Comparison of ENCODE assay signal across 8 cellular contexts in the genomic region with DNA sequence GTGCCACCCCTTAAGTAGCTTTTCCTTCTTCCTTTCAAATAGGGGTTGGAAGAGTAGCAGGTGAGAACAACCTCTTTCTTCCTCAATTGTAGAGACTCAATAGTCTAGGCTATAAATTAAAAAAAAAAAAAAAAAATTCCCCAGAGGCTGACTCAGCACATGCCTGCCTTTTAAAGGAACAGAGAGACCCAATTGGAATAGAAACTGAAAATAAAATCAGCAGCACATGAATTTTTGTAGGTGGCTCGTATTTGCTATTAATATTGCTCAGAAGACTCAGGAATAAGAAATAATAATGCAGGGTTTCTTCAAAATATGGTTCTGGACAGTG. TPM values are rescaled to one million over a fixed set of nuclear protein-coding genes. Genes with fewer than 3 reads are reported as not detected.
DNase-seq lines count a peak whose midpoint lies in the region; ATAC-seq and TF ChIP-seq lines count a peak whose summit lies in the region.

No MANE protein-coding gene starts in this region.

- no peak for TF ChIP-seq CTCF in osteoblast (IDR thresholded peaks at IDR 0.05; ENCODE audit: extremely low read depth, low read depth, low read length)

- H3K4me1 Mint-ChIP-seq in activated CD8-positive, alpha-beta memory T cell treated with anti-CD3 and anti-CD28 coated beads, Interleukin-2, amount 10 ng/mL, durations not matched to agents 7 days and 5 days, result peaks cover 86% of the 10 kb centered on the region

- no peaks in the 10 kb centered on the region for H3K9me3 Mint-ChIP-seq in activated CD8-positive, alpha-beta memory T cell treated with anti-CD3 and anti-CD28 coated beads, Interleukin-2, amount 10 ng/mL, durations not matched to agents 7 days and 5 days (ENCODE audit: low read depth)

- CTCF ChIA-PET in activated CD8-positive, alpha-beta memory T cell treated with anti-CD3 and anti-CD28 coated beads, Interleukin-2, amount 10 ng/mL, durations not matched to agents 7 days and 5 days (lab: Charles Lee), result interaction anchor here (0.6 to 3.9 kb wide), 12 partner anchors 10 to 514 kb away, joined by 3 to 33 read pairs (median 4); no protein-coding TSS in a partner anchor

- H3K4me2 ChIP-seq in osteoblast (ENCODE audit: insufficient read depth, low read length), result peak overlapping the region; percentile 80

- no peaks in the 10 kb centered on the region for H3K27me3 Mint-ChIP-seq in activated CD8-positive, alpha-beta memory T cell treated with anti-CD3 and anti-CD28 coated beads, Interleukin-2, amount 10 ng/mL, durations not matched to agents 7 days and 5 days

- no peaks in the 10 kb centered on the region for H3K27me3 ChIP-seq in duodenal mucosa (ENCODE audit: control insufficient read depth in 1 of 2, insufficient read depth in 2 of 2, low read length in 2 of 2)
- H3K27me3 ChIP-seq in osteoblast (ENCODE audit: insufficient read depth, low read length), result no peaks in the 10 kb centered on the region

- ATAC-seq in activated CD8-positive, alpha-beta memory T cell treated with anti-CD3 and anti-CD28 coated beads, Interleukin-2, amount 10 ng/mL, durations not matched to agents 7 days and 5 days, result peak; percentile 69
- no peak for ATAC-seq in GM18873 (IDR thresholded peaks at IDR 0.05; ENCODE audit: low FRiP score, unreplicated experiment)
- ATAC-seq in HG02588 (IDR thresholded peaks at IDR 0.05; ENCODE audit: unreplicated experiment), result no peak

- H2AFZ ChIP-seq in osteoblast (ENCODE audit: low read length), result no peak overlapping the region

- H3K27ac ChIP-seq in duodenal mucosa (ENCODE audit: low read depth, low read length), result peak overlapping the region; percentile 39
- peak overlapping the region; percentile 45 for H3K27ac ChIP-seq in osteoblast (ENCODE audit: low read depth, low read length)

- DNase-seq in activated CD8-positive, alpha-beta memory T cell treated with anti-CD3 and anti-CD28 coated beads, Interleukin-2, amount 10 ng/mL, durations not matched to agents 7 days and 5 days, result no peak
- no peak for DNase-seq in activated CD8-positive, alpha-beta memory T cell treated with anti-CD3 and anti-CD28 coated beads for 24 hours
- DNase-seq in NCI-H69 (lab: John Stamatoyannopoulos, UW) (peak; percentile 50), osteoblast (ENCODE audit: insufficient read length, low spot score, missing footprints) (peak; percentile 37)
- DNase-seq in effector CD4-positive, alpha-beta T cell, result no peak

- H4K20me1 ChIP-seq in osteoblast (ENCODE audit: insufficient read depth, low read length), result peaks cover 73% of the 10 kb centered on the region

- H3K9me3 ChIP-seq in duodenal mucosa (ENCODE audit: control insufficient read depth in 1 of 2, low read length in 2 of 2) (no peaks in the 10 kb centered on the region), osteoblast (ENCODE audit: low read depth, low read length) (no peaks in the 10 kb centered on the region)

- H3K36me3 ChIP-seq in duodenal mucosa (ENCODE audit: control insufficient read depth in 1 of 2, insufficient read depth in 2 of 2, low read length in 2 of 2), result no peaks in the 10 kb centered on the region
- H3K36me3 ChIP-seq in osteoblast (ENCODE audit: insufficient read depth, low read length), result no peaks in the 10 kb centered on the region

- H3K36me3 Mint-ChIP-seq in activated CD8-positive, alpha-beta memory T cell treated with anti-CD3 and anti-CD28 coated beads, Interleukin-2, amount 10 ng/mL, durations not matched to agents 7 days and 5 days, result peaks cover 37% of the 10 kb centered on the region

- peaks cover 98% of the 10 kb centered on the region for H3K79me2 ChIP-seq in osteoblast (ENCODE audit: insufficient read depth, low read length)

- peak overlapping the region in 1 of 2 donors; percentile 23 for H3K9ac ChIP-seq in duodenal mucosa (ENCODE audit: low read depth in 1 of 2, low read length in 2 of 2)

- H3K4me1 ChIP-seq in duodenal mucosa (ENCODE audit: control insufficient read depth in 1 of 2, insufficient read depth in 2 of 2, low read length in 2 of 2) (peaks cover 63 to 75% of the 10 kb centered on the region in 2 donors), osteoblast (ENCODE audit: insufficient read depth, low read length) (peaks cover 62% of the 10 kb centered on the region)

- H3K4me3 ChIP-seq in duodenal mucosa (ENCODE audit: low read depth in 1 of 2, low read length in 2 of 2) (peak overlapping the region; percentile 55 to 59), osteoblast (ENCODE audit: insufficient read depth, low read length) (peak overlapping the region; percentile 60)

- peak overlapping the region; percentile 95 for H3K27ac Mint-ChIP-seq in activated CD8-positive, alpha-beta memory T cell treated with anti-CD3 and anti-CD28 coated beads, Interleukin-2, amount 10 ng/mL, durations not matched to agents 7 days and 5 days

- H3K4me3 Mint-ChIP-seq in activated CD8-positive, alpha-beta memory T cell treated with anti-CD3 and anti-CD28 coated beads, Interleukin-2, amount 10 ng/mL, durations not matched to agents 7 days and 5 days, result peak overlapping the region; percentile 74

RNA-seq across cellular contexts. Expression of a gene that starts 19.3 kb away (rescaled TPM):
- total RNA-seq in activated CD8-positive, alpha-beta memory T cell treated with anti-CD3 and anti-CD28 coated beads, Interleukin-2, amount 10 ng/mL, durations not matched to agents 7 days and 5 days, result 10 to 100 TPM; 73.1 to 89.0 TPM
- total RNA-seq in osteoblast, result 9.4 and 10.5 TPM in 2 replicates

Comparison
In these comparisons a context has a peak if more than half of its experiments do, and no peak if none do; other contexts are left out.
1. DNase-seq: peak in NCI-H69 (single experiment) and osteoblast (single experiment); none in activated CD8-positive, alpha-beta memory T cell treated with anti-CD3 and anti-CD28 coated beads, Interleukin-2, amount 10 ng/mL, durations not matched to agents 7 days and 5 days (single experiment), activated CD8-positive, alpha-beta memory T cell treated with anti-CD3 and anti-CD28 coated beads for 24 hours (single experiment) and effector CD4-positive, alpha-beta T cell (single experiment).